Comparison of ENCODE assay signal across 19 cellular contexts in genomic region chr20:64167676-64168075, GRCh38. TPM values are rescaled to one million over a fixed set of nuclear protein-coding genes. Genes with fewer than 3 reads are reported as not detected.
DNase-seq lines count a peak whose midpoint lies in the region; ATAC-seq and TF ChIP-seq lines count a peak whose summit lies in the region.
"Had no signal": no experiment of that assay in that cellular context is flagged by ENCODE, and none has a peak within 500 bp of the region (broad histone marks: within the 10 kb centered on the region; RNA-seq: fewer than 3 reads in every experiment).

No MANE protein-coding gene starts in this region.

- peaks cover 3% of the 10 kb centered on the region for H3F3A ChIP-seq in neural cell (ENCODE audit: insufficient read depth, low read length, poor library complexity, severe bottlenecking)

- H3K27me3 ChIP-seq in neural cell (ENCODE audit: insufficient read depth, low read depth, low read length) (no peaks in the 10 kb centered on the region), A673 (replicated peaks; ENCODE audit: insufficient read depth, low read depth, low read length, poor library complexity) (peaks cover 76% of the 10 kb centered on the region)

- no peaks in the 10 kb centered on the region for H3K9me3 Mint-ChIP-seq in naive thymus-derived CD8-positive, alpha-beta T cell
- H3K9me3 Mint-ChIP-seq: CD8-positive, alpha-beta memory T cell; T-helper 2 cell treated with Interferon-gamma antibody and Interleukin-4, amounts not matched to agents 5 μg/mL and 100 μg/mL, for 36 hours had no signal

- intact Hi-C loops in A673 (cut with micrococcal nuclease; ENCODE audit: unreplicated experiment): no loop called here

- no peak overlapping the region for H2AFZ ChIP-seq in neural cell (ENCODE audit: low read depth, low read length)

- H3K36me3 Mint-ChIP-seq in naive thymus-derived CD8-positive, alpha-beta T cell: no peaks in the 10 kb centered on the region
- H3K36me3 Mint-ChIP-seq: CD8-positive, alpha-beta memory T cell had no signal

- no TSS peak for BruUV-seq in A673 (replicated peaks; lab: Mats Ljungman, UMichigan)

- peak; percentile 20 for DNase-seq in Daoy (ENCODE audit: low read depth)
- DNase-seq in H4 (ENCODE audit: low spot score): peak; percentile 34
- DNase-seq in amniotic epithelial cell (ENCODE audit: low read depth): peak; percentile 11
- DNase-seq in A673 (ENCODE audit: low spot score): no peak
- DNase-seq in naive thymus-derived CD8-positive, alpha-beta T cell: no peak
- DNase-seq: CD8-positive, alpha-beta memory T cell; DND-41; MG63; NCI-H1105; NCI-H1694; NCI-H69 had no signal

- peak overlapping the region; percentile 97 for H3K4me2 ChIP-seq in neural cell (ENCODE audit: low read length)
- H3K4me2 ChIP-seq: BLaER1, KMS-11 had no signal

- H3K9me2 ChIP-seq in neural cell (ENCODE audit: insufficient read depth, low read length): no peaks in the 10 kb centered on the region

- POLR2A ChIA-PET in A673 (lab: Charles Lee; ENCODE audit: low non-redundant PET): no interaction called here
- POLR2A ChIA-PET in naive thymus-derived CD8-positive, alpha-beta T cell (lab: Charles Lee): no interaction called here

- peaks cover 17 to 71% (median 34%) of the 10 kb centered on the region in 5 donors for H3K27me3 Mint-ChIP-seq in naive thymus-derived CD8-positive, alpha-beta T cell

- no peaks in the 10 kb centered on the region for H4K20me1 ChIP-seq in neural cell (ENCODE audit: insufficient read depth)

- peaks cover 84% of the 10 kb centered on the region for H3K79me2 ChIP-seq in neural cell (replicated peaks; ENCODE audit: insufficient read depth, low read length)

- no peaks in the 10 kb centered on the region for H3K9me3 ChIP-seq in neural cell (ENCODE audit: low read length)
- H3K9me3 ChIP-seq in A673 (ENCODE audit: low read depth, low read length, poor library complexity, severe bottlenecking): no peaks in the 10 kb centered on the region
- H3K9me3 ChIP-seq: BLaER1, MG63, SJSA1 had no signal

- no peak for TF ChIP-seq RAD21 in neural cell (conservative IDR thresholded peaks at IDR 0.05)

- no peak for TF ChIP-seq CTCF in neural cell (IDR thresholded peaks at IDR 0.05; ENCODE audit: poor library complexity, severe bottlenecking)
- no peak for TF ChIP-seq CTCF in A673 (conservative IDR thresholded peaks at IDR 0.05; ENCODE audit: low read depth, low read length)

- H3K36me3 ChIP-seq in neural cell (ENCODE audit: insufficient read depth, low read length) (no peaks in the 10 kb centered on the region), A673 (ENCODE audit: insufficient read depth, low read length, poor library complexity, severe bottlenecking) (no peaks in the 10 kb centered on the region)
- H3K36me3 ChIP-seq: BLaER1, MG63, SJSA1 had no signal

- no peak overlapping the region for H3K27ac Mint-ChIP-seq in naive thymus-derived CD8-positive, alpha-beta T cell
- H3K27ac Mint-ChIP-seq: T-helper 2 cell treated with Interferon-gamma antibody and Interleukin-4, amounts not matched to agents 5 μg/mL and 100 μg/mL, for 36 hours had no signal

- TF ChIP-seq EP300 in neural cell (conservative IDR thresholded peaks at IDR 0.05; ENCODE audit: poor library complexity, severe bottlenecking): no peak

- H3K4me1 ChIP-seq in A673 (ENCODE audit: insufficient read depth, low read length, poor library complexity, severe bottlenecking): no peaks in the 10 kb centered on the region
- H3K4me1 ChIP-seq: SJSA1 had no signal

- H3K4me3 Mint-ChIP-seq in naive thymus-derived CD8-positive, alpha-beta T cell: no peak overlapping the region
- H3K4me3 Mint-ChIP-seq: CD8-positive, alpha-beta memory T cell; T-helper 2 cell treated with Interferon-gamma antibody and Interleukin-4, amounts not matched to agents 5 μg/mL and 100 μg/mL, for 36 hours had no signal

- peak overlapping the region; percentile 99 for H3K27ac ChIP-seq in neural cell (ENCODE audit: low read length)
- H3K27ac ChIP-seq in A673 (ENCODE audit: low read depth, low read length, poor library complexity, severe bottlenecking): no peak overlapping the region
- H3K27ac ChIP-seq: BLaER1, KMS-11, SJSA1 had no signal

- ATAC-seq in GM21737 (IDR thresholded peaks at IDR 0.05; ENCODE audit: unreplicated experiment): no peak
- no peak for ATAC-seq in naive thymus-derived CD8-positive, alpha-beta T cell
- ATAC-seq: HCT116 had no signal

- H3K4me1 Mint-ChIP-seq in naive thymus-derived CD8-positive, alpha-beta T cell: no peaks in the 10 kb centered on the region
- H3K4me1 Mint-ChIP-seq: CD8-positive, alpha-beta memory T cell had no signal

- H3K4me3 ChIP-seq in neural cell (ENCODE audit: low read length): peak overlapping the region; percentile 81
- H3K4me3 ChIP-seq in A673 (ENCODE audit: low read depth, low read length, poor library complexity, severe bottlenecking): no peak overlapping the region
- H3K4me3 ChIP-seq: BLaER1, MG63, SJSA1 had no signal

- peak overlapping the region; percentile 95 for H3K9ac ChIP-seq in neural cell (ENCODE audit: low read length)
- H3K9ac ChIP-seq: BLaER1, KMS-11 had no signal

- CTCF ChIA-PET in A673 (lab: Charles Lee): no interaction called here

TF ChIP-seq in neural cell, 6 proteins besides CTCF, POLR2A, EP300 and RAD21:
- TF ChIP-seq SMC3 (conservative IDR thresholded peaks at IDR 0.05; ENCODE audit: poor library complexity): no peak
- TF ChIP-seq, protein P1, sequence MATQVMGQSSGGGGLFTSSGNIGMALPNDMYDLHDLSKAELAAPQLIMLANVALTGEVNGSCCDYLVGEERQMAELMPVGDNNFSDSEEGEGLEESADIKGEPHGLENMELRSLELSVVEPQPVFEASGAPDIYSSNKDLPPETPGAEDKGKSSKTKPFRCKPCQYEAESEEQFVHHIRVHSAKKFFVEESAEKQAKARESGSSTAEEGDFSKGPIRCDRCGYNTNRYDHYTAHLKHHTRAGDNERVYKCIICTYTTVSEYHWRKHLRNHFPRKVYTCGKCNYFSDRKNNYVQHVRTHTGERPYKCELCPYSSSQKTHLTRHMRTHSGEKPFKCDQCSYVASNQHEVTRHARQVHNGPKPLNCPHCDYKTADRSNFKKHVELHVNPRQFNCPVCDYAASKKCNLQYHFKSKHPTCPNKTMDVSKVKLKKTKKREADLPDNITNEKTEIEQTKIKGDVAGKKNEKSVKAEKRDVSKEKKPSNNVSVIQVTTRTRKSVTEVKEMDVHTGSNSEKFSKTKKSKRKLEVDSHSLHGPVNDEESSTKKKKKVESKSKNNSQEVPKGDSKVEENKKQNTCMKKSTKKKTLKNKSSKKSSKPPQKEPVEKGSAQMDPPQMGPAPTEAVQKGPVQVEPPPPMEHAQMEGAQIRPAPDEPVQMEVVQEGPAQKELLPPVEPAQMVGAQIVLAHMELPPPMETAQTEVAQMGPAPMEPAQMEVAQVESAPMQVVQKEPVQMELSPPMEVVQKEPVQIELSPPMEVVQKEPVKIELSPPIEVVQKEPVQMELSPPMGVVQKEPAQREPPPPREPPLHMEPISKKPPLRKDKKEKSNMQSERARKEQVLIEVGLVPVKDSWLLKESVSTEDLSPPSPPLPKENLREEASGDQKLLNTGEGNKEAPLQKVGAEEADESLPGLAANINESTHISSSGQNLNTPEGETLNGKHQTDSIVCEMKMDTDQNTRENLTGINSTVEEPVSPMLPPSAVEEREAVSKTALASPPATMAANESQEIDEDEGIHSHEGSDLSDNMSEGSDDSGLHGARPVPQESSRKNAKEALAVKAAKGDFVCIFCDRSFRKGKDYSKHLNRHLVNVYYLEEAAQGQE (IDR thresholded peaks at IDR 0.05; ENCODE audit: borderline replicate concordance): no peak
- no peak for TF ChIP-seq POLR2AphosphoS5 (IDR thresholded peaks at IDR 0.05)
- no peak for TF ChIP-seq EZH2 (IDR thresholded peaks at IDR 0.05; ENCODE audit: borderline replicate concordance, insufficient read depth, low read length, poor library complexity, severe bottlenecking)
- TF ChIP-seq MXI1 (conservative IDR thresholded peaks at IDR 0.05; ENCODE audit: poor library complexity, severe bottlenecking): no peak
- no peak for TF ChIP-seq TAF1 (IDR thresholded peaks at IDR 0.05; ENCODE audit: low read depth)
TF ChIP-seq in neural cell: peak in this region for 0.

RNA-seq across cellular contexts. Expression of gene MYT1, which starts 3.4 kb away (rescaled TPM):
- 0.06 TPM in 1 of 2 replicates, not detected in the other for total RNA-seq in Daoy (2014; rRNA removed; shearing (Covaris generic))
- 0.27 and 1.5 TPM in 2 replicates for total RNA-seq in H4 (2014; rRNA removed; shearing (Covaris generic))
- 35.8 and 42.4 TPM in 2 replicates for polyA plus RNA-seq in neural cell
- polyA minus RNA-seq in neural cell: 79.8 and 80.8 TPM in 2 replicates
- not detected in 2 replicates for total RNA-seq in A673 (2021)
- total RNA-seq in naive thymus-derived CD8-positive, alpha-beta T cell: not detected
- polyA plus RNA-seq in naive thymus-derived CD8-positive, alpha-beta T cell: not detected
- total RNA-seq: SJSA1 had no signal
- polyA plus RNA-seq: AG04450; CD8-positive, alpha-beta memory T cell had no signal

Comparison
In these comparisons a context has a peak if more than half of its experiments do, and no peak if none do; other contexts are left out.
1. DNase-seq: peak in Daoy (single experiment), H4 (single experiment) and amniotic epithelial cell (single experiment); none in A673 (single experiment) and naive thymus-derived CD8-positive, alpha-beta T cell (0 of 10).